Comparison of ENCODE assay signal across 16 cellular contexts in the genomic region with DNA sequence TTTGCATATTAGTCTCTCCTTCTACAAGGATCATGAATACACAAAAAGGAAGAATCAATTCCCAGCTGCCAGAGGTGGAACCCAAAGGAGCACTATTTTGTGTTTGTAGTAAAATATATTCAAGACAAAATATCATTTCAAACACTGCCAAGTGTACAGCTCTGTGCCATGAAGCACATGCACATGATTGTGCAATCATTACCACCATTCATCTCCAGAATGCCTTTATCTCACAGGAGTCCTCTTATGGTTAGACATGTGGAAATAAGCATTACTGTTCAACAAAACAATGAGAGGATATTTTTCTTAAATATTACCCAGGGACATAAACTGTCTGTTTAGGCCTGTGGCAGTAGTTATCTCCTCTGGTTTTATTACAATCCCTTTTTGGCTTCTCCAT.
"Had no signal": no experiment of that assay in that cellular context is flagged by ENCODE, and none has a peak within 500 bp of the region (broad histone marks: within the 10 kb centered on the region; RNA-seq: fewer than 3 reads in every experiment).

No MANE protein-coding gene starts in this region.

- H3K4me1 Mint-ChIP-seq: activated naive CD4-positive, alpha-beta T cell treated with anti-CD3 and anti-CD28 coated beads, Interleukin-2, amount 10 ng/mL, durations not matched to agents 7 days and 5 days; central memory CD8-positive, alpha-beta T cell; nephron progenitor cell had no signal

- H3K27ac Mint-ChIP-seq: activated naive CD4-positive, alpha-beta T cell treated with anti-CD3 and anti-CD28 coated beads, Interleukin-2, amount 10 ng/mL, durations not matched to agents 7 days and 5 days; activated T-helper 2 cell treated with anti-CD3 and anti-CD28 coated beads, Interferon-gamma antibody, Interleukin-2, Interleukin-4, amounts not matched to agents 10 μg/mL and 5 μg/mL and 100 μg/mL, durations not matched to agents 14 hours and 24 hours and 36 hours; nephron progenitor cell; T-helper 2 cell treated with Interferon-gamma antibody and Interleukin-4, amounts not matched to agents 5 μg/mL and 100 μg/mL, for 36 hours had no signal

- H3K4me3 ChIP-seq: adrenal gland, body of pancreas, dorsolateral prefrontal cortex, gastrocnemius medialis, tibial nerve had no signal

- H3K36me3 Mint-ChIP-seq: activated naive CD4-positive, alpha-beta T cell treated with anti-CD3 and anti-CD28 coated beads, Interleukin-2, amount 10 ng/mL, durations not matched to agents 7 days and 5 days had no signal

- ATAC-seq: activated CD4-positive, CD25-positive, alpha-beta regulatory T cell treated with anti-CD3 and anti-CD28 coated beads, Interleukin-2, amount 50 U/mL, for 24 hours; body of pancreas; esophagus mucosa; gastrocnemius medialis; left ventricle myocardium superior had no signal

- DNase-seq: activated naive CD4-positive, alpha-beta T cell treated with anti-CD3 and anti-CD28 coated beads, Interleukin-2, amount 10 ng/mL, durations not matched to agents 7 days and 5 days; adrenal gland; body of pancreas; dorsolateral prefrontal cortex; gastrocnemius medialis; kidney; left ventricle myocardium superior; mesendoderm; nephron progenitor cell; small intestine had no signal

- H3K9me3 Mint-ChIP-seq: activated naive CD4-positive, alpha-beta T cell treated with anti-CD3 and anti-CD28 coated beads, Interleukin-2, amount 10 ng/mL, durations not matched to agents 7 days and 5 days; activated T-helper 2 cell treated with anti-CD3 and anti-CD28 coated beads, Interferon-gamma antibody, Interleukin-2, Interleukin-4, amounts not matched to agents 10 μg/mL and 5 μg/mL and 100 μg/mL, durations not matched to agents 14 hours and 24 hours and 36 hours; central memory CD8-positive, alpha-beta T cell; nephron progenitor cell; T-helper 2 cell treated with Interferon-gamma antibody and Interleukin-4, amounts not matched to agents 5 μg/mL and 100 μg/mL, for 36 hours had no signal

- H3K4me3 Mint-ChIP-seq: activated naive CD4-positive, alpha-beta T cell treated with anti-CD3 and anti-CD28 coated beads, Interleukin-2, amount 10 ng/mL, durations not matched to agents 7 days and 5 days; central memory CD8-positive, alpha-beta T cell; nephron progenitor cell; T-helper 2 cell treated with Interferon-gamma antibody and Interleukin-4, amounts not matched to agents 5 μg/mL and 100 μg/mL, for 36 hours had no signal
